Comparison of ENCODE assay signal across 18 cellular contexts in genomic region chrX:67724359-67725110, GRCh38.
DNase-seq lines count a peak whose midpoint lies in the region; ATAC-seq and TF ChIP-seq lines count a peak whose summit lies in the region.
"Had no signal": no experiment of that assay in that cellular context is flagged by ENCODE, and none has a peak within 500 bp of the region (broad histone marks: within the 10 kb centered on the region; RNA-seq: fewer than 3 reads in every experiment).

No MANE protein-coding gene starts in this region.

- no peak for TF ChIP-seq CTCF in fibroblast of the aortic adventitia (IDR thresholded peaks at IDR 0.05; ENCODE audit: insufficient read depth, low read length)

- in situ Hi-C loops in GM23248 (cut with MboI): no loop called here

- intact Hi-C loops in sciatic nerve (cut with DNase I): no loop called here

- H3K4me2 ChIP-seq in GM23248 (ENCODE audit: unreplicated experiment): no peak overlapping the region

- no peak overlapping the region for H2AFZ ChIP-seq in GM23248

- H3K36me3 ChIP-seq in GM23248 (ENCODE audit: low read depth) (no peaks in the 10 kb centered on the region), adipocyte (ENCODE audit: control insufficient read depth, insufficient read depth, low read length, severe bottlenecking) (peaks cover 12% of the 10 kb centered on the region), SJCRH30 (peaks cover 3% of the 10 kb centered on the region)
- H3K36me3 ChIP-seq: gastroesophageal sphincter, WERI-Rb-1 had no signal

- peak; percentile 29 for DNase-seq in GM23248
- DNase-seq in adipocyte (ENCODE audit: low read depth): no peak
- peak; percentile 27 for DNase-seq in fibroblast of the aortic adventitia (ENCODE audit: low read depth)
- no peak for DNase-seq in sciatic nerve (ENCODE audit: low spot score)
- no peak for DNase-seq in stimulated activated CD8-positive, alpha-beta memory T cell treated with anti-CD3 and anti-CD28 coated beads, Interleukin-4, amount 100 ng/mL, for 48 hours
- DNase-seq in SJCRH30: no peak
- DNase-seq: activated CD4-positive, alpha-beta T cell treated with anti-CD3 and anti-CD28 coated beads, Interleukin-2, amount 50 U/mL, for 48 hours; activated naive CD4-positive, alpha-beta T cell treated with anti-CD3 and anti-CD28 coated beads for 36 hours; activated T-cell treated with anti-CD3 and anti-CD28 coated beads, Interleukin-2, amount 50 U/mL, for 1 hour; effector memory CD8-positive, alpha-beta T cell; NCI-H1417; NCI-H526; retina; T-cell; WERI-Rb-1 had no signal

- H3K27ac ChIP-seq in GM23248 (no peak overlapping the region), SJCRH30 (no peak overlapping the region)
- H3K27ac ChIP-seq: gastroesophageal sphincter, WERI-Rb-1 had no signal

- no peaks in the 10 kb centered on the region for H3F3A ChIP-seq in GM23248 (ENCODE audit: insufficient read depth)

- no peaks in the 10 kb centered on the region for H3K27me3 ChIP-seq in GM23248 (replicated peaks; ENCODE audit: insufficient read depth)
- peaks cover 4% of the 10 kb centered on the region for H3K27me3 ChIP-seq in adipocyte (replicated peaks; ENCODE audit: control insufficient read depth, insufficient read depth, low read length)
- H3K27me3 ChIP-seq in SJCRH30: no peaks in the 10 kb centered on the region
- H3K27me3 ChIP-seq: gastroesophageal sphincter had no signal

- H3K9ac ChIP-seq in GM23248 (no peak overlapping the region), adipocyte (ENCODE audit: low read length) (peak overlapping the region; percentile 67)

- H3K9me3 ChIP-seq in GM23248 (ENCODE audit: low read depth) (no peaks in the 10 kb centered on the region), adipocyte (ENCODE audit: control insufficient read depth, low read length) (no peaks in the 10 kb centered on the region), SJCRH30 (replicated peaks) (no peaks in the 10 kb centered on the region)
- H3K9me3 ChIP-seq: gastroesophageal sphincter had no signal

- H3K4me1 ChIP-seq in GM23248 (ENCODE audit: insufficient read depth) (0 out of 2 replicates have a peak, but pooled peaks cover 4% of the 10 kb centered on the region), adipocyte (ENCODE audit: control insufficient read depth, insufficient read depth, low read length) (peaks cover 52% of the 10 kb centered on the region), SJCRH30 (no peaks in the 10 kb centered on the region)
- H3K4me1 ChIP-seq: gastroesophageal sphincter had no signal

- ATAC-seq in sciatic nerve: peak; percentile 9
- no peak for ATAC-seq in HG02759 (IDR thresholded peaks at IDR 0.05; ENCODE audit: unreplicated experiment)
- no peak for ATAC-seq in HG02798 (IDR thresholded peaks at IDR 0.05; ENCODE audit: poor library complexity, unreplicated experiment)
- ATAC-seq: effector memory CD8-positive, alpha-beta T cell; T-cell had no signal

- no peaks in the 10 kb centered on the region for H4K20me1 ChIP-seq in GM23248 (ENCODE audit: insufficient read depth)

- 68 to 74% methylated on average over 5 of the region's 5 CpGs for WGBS in GM23248 (ENCODE audit: low coverage in 1 of 2, low lambda C conversion rate in 2 of 2, missing lambda C conversion rate in 2 of 2), 2 experiments

- H3K9me2 ChIP-seq in GM23248 (ENCODE audit: insufficient read depth): no peaks in the 10 kb centered on the region

- H3K79me2 ChIP-seq in GM23248 (ENCODE audit: insufficient read depth): no peaks in the 10 kb centered on the region

- H3K4me3 ChIP-seq in GM23248 (no peak overlapping the region), adipocyte (ENCODE audit: low read length) (no peak overlapping the region), fibroblast of the aortic adventitia (ENCODE audit: low read depth, low read length) (no peak overlapping the region), SJCRH30 (no peak overlapping the region)
- H3K4me3 ChIP-seq: gastroesophageal sphincter had no signal

Comparison
In these comparisons a context has a peak if more than half of its experiments do, and no peak if none do; other contexts are left out.
1. DNase-seq: peak in GM23248 (single experiment) and fibroblast of the aortic adventitia (single experiment); none in adipocyte (single experiment), sciatic nerve (single experiment), stimulated activated CD8-positive, alpha-beta memory T cell treated with anti-CD3 and anti-CD28 coated beads, Interleukin-4, amount 100 ng/mL, for 48 hours (single experiment) and SJCRH30 (0 of 2).